1 cellular context compared by ENCODE assay signal in genomic region chr15:40873625-40874561, GRCh38.
TF ChIP-seq lines count a peak whose summit lies in the region.

TSS of gene RHOV (minus strand) at chr15:40874234. CDS start at chr15:40874139, 95 bp downstream.

TF ChIP-seq in K562, 482 proteins besides CTCF, POLR2A, EP300 and RAD21 (continued from another document and continues in another):
- no peak for TF ChIP-seq ARID3B (CRISPR knock-in tag; IDR thresholded peaks at IDR 0.05; ENCODE audit: borderline replicate concordance)
- no peak for TF ChIP-seq RFX7 (CRISPR knock-in tag; IDR thresholded peaks at IDR 0.05)
- no peak; the same call in 1 of the 2 replicates for TF ChIP-seq CREB3L1 (IDR thresholded peaks at IDR 0.05; ENCODE audit: borderline replicate concordance, low read depth)
- TF ChIP-seq PHTF2 (CRISPR knock-in tag; IDR thresholded peaks at IDR 0.05) = no peak
- TF ChIP-seq ZNF318 (IDR thresholded peaks at IDR 0.05; ENCODE audit: borderline replicate concordance in 1 of 2, low read depth in 1 of 2) = no peak
- no peak for TF ChIP-seq THRB (CRISPR knock-in tag; conservative IDR thresholded peaks at IDR 0.05)
- TF ChIP-seq PKNOX1 (IDR thresholded peaks at IDR 0.05) = peak; percentile 85
- TF ChIP-seq ATF2 (CRISPR knock-in tag; IDR thresholded peaks at IDR 0.05) = no peak
- no peak for TF ChIP-seq MBD1 (CRISPR knock-in tag; IDR thresholded peaks at IDR 0.05)
- no peak for TF ChIP-seq PRDM10 (IDR thresholded peaks at IDR 0.05; ENCODE audit: partially characterized antibody)
- no peak for TF ChIP-seq XRCC3 (IDR thresholded peaks at IDR 0.05)
- no peak for TF ChIP-seq CHAMP1 (IDR thresholded peaks at IDR 0.05)
- no peak for TF ChIP-seq ZNF324 (CRISPR knock-in tag; IDR thresholded peaks at IDR 0.05)
- no peak for TF ChIP-seq ZNF311 (CRISPR knock-in tag; IDR thresholded peaks at IDR 0.05)
- no peak for TF ChIP-seq MLX (CRISPR knock-in tag; conservative IDR thresholded peaks at IDR 0.05)
- no peak for TF ChIP-seq RUNX1 (IDR thresholded peaks at IDR 0.05; ENCODE audit: low read depth)
- no peak for TF ChIP-seq TCF7L2 (IDR thresholded peaks at IDR 0.05; ENCODE audit: low read depth, low read length)
- no peak for TF ChIP-seq ZNF695 (CRISPR knock-in tag; IDR thresholded peaks at IDR 0.05)
- TF ChIP-seq PHF21A (IDR thresholded peaks at IDR 0.05; ENCODE audit: borderline replicate concordance, low read depth) = no peak
- TF ChIP-seq PRMT5 (CRISPR knock-in tag; IDR thresholded peaks at IDR 0.05) = no peak
- no peak for TF ChIP-seq ZBTB26 (CRISPR knock-in tag; IDR thresholded peaks at IDR 0.05)
- TF ChIP-seq SETDB1 (IDR thresholded peaks at IDR 0.05; ENCODE audit: low read length) = no peak
- TF ChIP-seq BRCA1 (IDR thresholded peaks at IDR 0.05) = no peak
- TF ChIP-seq BRCA1 (CRISPR knock-in tag; IDR thresholded peaks at IDR 0.05) = no peak
